10 cellular contexts compared by ENCODE assay signal in genomic region chr16:66364117-66364958, GRCh38. TPM values are rescaled to one million over a fixed set of nuclear protein-coding genes. Genes with fewer than 3 reads are reported as not detected.
DNase-seq lines count a peak whose midpoint lies in the region; ATAC-seq, FAIRE-seq and TF ChIP-seq lines count a peak whose summit lies in the region.
"Had no signal": no experiment of that assay in that cellular context is flagged by ENCODE, and none has a peak within 500 bp of the region (broad histone marks: within the 10 kb centered on the region; RNA-seq: fewer than 3 reads in every experiment).

No MANE protein-coding gene starts in this region.

- peaks cover 2% of the 10 kb centered on the region for H3K36me3 Mint-ChIP-seq in astrocyte (ENCODE audit: low read depth, unreplicated experiment)
- no peaks in the 10 kb centered on the region for H3K36me3 Mint-ChIP-seq in activated CD4-positive, alpha-beta memory T cell treated with anti-CD3 and anti-CD28 coated beads, Interleukin-2, amount 10 ng/mL, durations not matched to agents 7 days and 5 days (ENCODE audit: low read depth)

- peak overlapping the region; percentile 80 for H2AFZ ChIP-seq in astrocyte (ENCODE audit: low read depth, low read length)

- no peak overlapping the region for H3K27ac Mint-ChIP-seq in astrocyte (ENCODE audit: unreplicated experiment)
- H3K27ac Mint-ChIP-seq in activated CD4-positive, alpha-beta memory T cell treated with anti-CD3 and anti-CD28 coated beads, Interleukin-2, amount 10 ng/mL, durations not matched to agents 7 days and 5 days = no peak overlapping the region

- H3K9me3 Mint-ChIP-seq in astrocyte (ENCODE audit: unreplicated experiment) = no peaks in the 10 kb centered on the region
- no peaks in the 10 kb centered on the region for H3K9me3 Mint-ChIP-seq in activated CD4-positive, alpha-beta memory T cell treated with anti-CD3 and anti-CD28 coated beads, Interleukin-2, amount 10 ng/mL, durations not matched to agents 7 days and 5 days

- H3K9me3 ChIP-seq in astrocyte (ENCODE audit: insufficient read depth, low read depth, low read length) = no peaks in the 10 kb centered on the region
- no peaks in the 10 kb centered on the region for H3K9me3 ChIP-seq in left ventricle myocardium inferior (replicated peaks)
- H3K9me3 ChIP-seq in skeletal muscle tissue (ENCODE audit: control insufficient read depth in 3 of 3, low read length in 3 of 3) = no peaks in the 10 kb centered on the region

- peak; percentile 68 for DNase-seq in H7
- peak; percentile 37 for DNase-seq in astrocyte (ENCODE audit: low read depth)
- DNase-seq in left ventricle myocardium inferior = peak; percentile 62
- no peak for DNase-seq in activated CD4-positive, alpha-beta memory T cell treated with anti-CD3 and anti-CD28 coated beads, Interleukin-2, amount 10 ng/mL, durations not matched to agents 7 days and 5 days
- DNase-seq in stimulated activated CD4-positive, alpha-beta T cell treated with anti-CD3 and anti-CD28 coated beads, Interleukin-4, amount 100 ng/mL, for 1 hour = no peak
- DNase-seq in GM12892 (ENCODE audit: insufficient read length) = no peak
- DNase-seq: activated CD4-positive, alpha-beta T cell treated with anti-CD3 and anti-CD28 coated beads for 4 hours; central memory CD4-positive, alpha-beta T cell had no signal

- H3K27me3 ChIP-seq in H7 (ENCODE audit: control insufficient read depth, insufficient read depth, low read length) (no peaks in the 10 kb centered on the region), astrocyte (ENCODE audit: insufficient read depth, low read length) (no peaks in the 10 kb centered on the region), left ventricle myocardium inferior (ENCODE audit: low read depth) (peaks cover 11% of the 10 kb centered on the region), skeletal muscle tissue (ENCODE audit: control insufficient read depth in 3 of 3, insufficient read depth in 3 of 3, low read length in 3 of 3) (peaks cover 9 to 25% (median 15%) of the 10 kb centered on the region in 3 donors)

- CTCF ChIA-PET in activated CD4-positive, alpha-beta memory T cell treated with anti-CD3 and anti-CD28 coated beads, Interleukin-2, amount 10 ng/mL, durations not matched to agents 7 days and 5 days (lab: Charles Lee) = interaction anchor here (0.6 to 8.2 kb wide), 3 partner anchors 7 to 23 kb away, joined by 3 to 37 read pairs (median 4); no protein-coding TSS in a partner anchor

- H3K27me3 Mint-ChIP-seq in astrocyte (ENCODE audit: low read depth, unreplicated experiment) = peaks cover 26% of the 10 kb centered on the region
- H3K27me3 Mint-ChIP-seq in activated CD4-positive, alpha-beta memory T cell treated with anti-CD3 and anti-CD28 coated beads, Interleukin-2, amount 10 ng/mL, durations not matched to agents 7 days and 5 days = peaks cover 47% of the 10 kb centered on the region

- TF ChIP-seq CTCF in astrocyte (IDR thresholded peaks at IDR 0.05; ENCODE audit: insufficient read depth, low read depth, low read length) (no peak), left ventricle myocardium inferior (IDR thresholded peaks at IDR 0.05; ENCODE audit: borderline replicate concordance) (no peak)

- no peak for TF ChIP-seq POLR2A in GM12892 (IDR thresholded peaks at IDR 0.05; ENCODE audit: low read depth, low read length)

- no peaks in the 10 kb centered on the region for H3K79me2 ChIP-seq in astrocyte (ENCODE audit: insufficient read depth, low read length)

- H3K4me1 Mint-ChIP-seq in astrocyte (ENCODE audit: low read depth, unreplicated experiment) = peaks cover 6% of the 10 kb centered on the region
- H3K4me1 Mint-ChIP-seq in activated CD4-positive, alpha-beta memory T cell treated with anti-CD3 and anti-CD28 coated beads, Interleukin-2, amount 10 ng/mL, durations not matched to agents 7 days and 5 days = peaks cover 17% of the 10 kb centered on the region

- H3K27ac ChIP-seq in astrocyte (ENCODE audit: low read depth, low read length) (no peak overlapping the region), left ventricle myocardium inferior (replicated peaks) (peak overlapping the region; percentile 93), skeletal muscle tissue (ENCODE audit: low read depth, low read length) (peak overlapping the region; percentile 80)

- H3K9ac ChIP-seq in astrocyte (ENCODE audit: low read length) = no peak overlapping the region
- peak overlapping the region in 1 of 3 donors; percentile 60 for H3K9ac ChIP-seq in skeletal muscle tissue (ENCODE audit: low read depth in 1 of 3, low read length in 3 of 3)

- ATAC-seq in GM19324 (IDR thresholded peaks at IDR 0.05; ENCODE audit: low FRiP score, unreplicated experiment) = no peak

- no peaks in the 10 kb centered on the region for H4K20me1 ChIP-seq in astrocyte (ENCODE audit: insufficient read depth, low read length)

- H3K4me3 Mint-ChIP-seq in astrocyte (ENCODE audit: unreplicated experiment) = no peak overlapping the region
- H3K4me3 Mint-ChIP-seq in activated CD4-positive, alpha-beta memory T cell treated with anti-CD3 and anti-CD28 coated beads, Interleukin-2, amount 10 ng/mL, durations not matched to agents 7 days and 5 days = no peak overlapping the region

- POLR2A ChIA-PET in activated CD4-positive, alpha-beta memory T cell treated with anti-CD3 and anti-CD28 coated beads, Interleukin-2, amount 10 ng/mL, durations not matched to agents 7 days and 5 days (lab: Charles Lee) = no interaction called here

- intact Hi-C loops in left ventricle myocardium inferior (cut with micrococcal nuclease) = no loop called here

- H3K4me1 ChIP-seq in astrocyte (ENCODE audit: insufficient read depth, low read length) (peaks cover 24% of the 10 kb centered on the region), left ventricle myocardium inferior (peaks cover 78% of the 10 kb centered on the region), skeletal muscle tissue (ENCODE audit: control insufficient read depth in 3 of 3, insufficient read depth in 3 of 3, low read length in 3 of 3) (peaks cover 34 to 50% (median 39%) of the 10 kb centered on the region in 3 donors)

- H3K36me3 ChIP-seq in H7 (replicated peaks; ENCODE audit: control insufficient read depth, insufficient read depth, low read length) = no peaks in the 10 kb centered on the region
- no peaks in the 10 kb centered on the region for H3K36me3 ChIP-seq in astrocyte (ENCODE audit: insufficient read depth, low read length)
- no peaks in the 10 kb centered on the region for H3K36me3 ChIP-seq in left ventricle myocardium inferior
- peaks cover 0 to 2% (median 0%) of the 10 kb centered on the region in 3 donors for H3K36me3 ChIP-seq in skeletal muscle tissue (ENCODE audit: control insufficient read depth in 3 of 3, insufficient read depth in 3 of 3, low read length in 3 of 3)

- FAIRE-seq in astrocyte (lab: Jason Lieb, UNC) (no peak), GM12892 (lab: Jason Lieb, UNC) (no peak)

- H3K4me3 ChIP-seq in H7 (ENCODE audit: insufficient read depth, low read depth, low read length) = no peak overlapping the region
- H3K4me3 ChIP-seq in astrocyte (ENCODE audit: insufficient read depth, low read depth, low read length) = no peak overlapping the region
- peak overlapping the region; percentile 19 for H3K4me3 ChIP-seq in left ventricle myocardium inferior
- no peak overlapping the region for H3K4me3 ChIP-seq in skeletal muscle tissue (ENCODE audit: low read length in 3 of 3)

- H3K4me2 ChIP-seq in astrocyte (ENCODE audit: low read length) = peak overlapping the region; percentile 34

RNA-seq across cellular contexts. Expression of gene CDH5, which starts 2.2 kb away (rescaled TPM):
- total RNA-seq in H7 (2014; rRNA removed; shearing (Covaris generic)) = not detected in 2 replicates
- 0.30 TPM in 1 of 2 replicates, not detected in the other for total RNA-seq in astrocyte
- total RNA-seq in left ventricle myocardium inferior = 47.1 TPM
- 42.8 TPM for total RNA-seq in skeletal muscle tissue
- total RNA-seq in activated CD4-positive, alpha-beta memory T cell treated with anti-CD3 and anti-CD28 coated beads, Interleukin-2, amount 10 ng/mL, durations not matched to agents 7 days and 5 days = not detected
- not detected for polyA plus RNA-seq in GM12892 (2012; ENCODE audit: missing spikeins)

Comparison
In these comparisons a context has a peak if more than half of its experiments do, and no peak if none do; other contexts are left out.
1. DNase-seq: peak in H7 (single experiment), astrocyte (single experiment) and left ventricle myocardium inferior (single experiment); none in activated CD4-positive, alpha-beta memory T cell treated with anti-CD3 and anti-CD28 coated beads, Interleukin-2, amount 10 ng/mL, durations not matched to agents 7 days and 5 days (single experiment), stimulated activated CD4-positive, alpha-beta T cell treated with anti-CD3 and anti-CD28 coated beads, Interleukin-4, amount 100 ng/mL, for 1 hour (single experiment) and GM12892 (single experiment).
2. RNA of gene CDH5, which starts 2.2 kb away (total RNA-seq): 47.1 TPM in left ventricle myocardium inferior (single experiment) and 42.8 TPM in skeletal muscle tissue (single experiment); 0.30 TPM in astrocyte, not detected in H7 and not detected in activated CD4-positive, alpha-beta memory T cell treated with anti-CD3 and anti-CD28 coated beads, Interleukin-2, amount 10 ng/mL, durations not matched to agents 7 days and 5 days; every median in the first group is over 10 times any median in the second.